ENCODE assay signal across 32 cellular contexts in genomic region chr13:111978536-111978935, GRCh38.
"Had no signal": no experiment of that assay in that cellular context is flagged by ENCODE, and none has a peak within 500 bp of the region (broad histone marks: within the 10 kb centered on the region; RNA-seq: fewer than 3 reads in every experiment).

No MANE protein-coding gene starts in this region.

- H3K36me3 Mint-ChIP-seq: activated CD4-positive, alpha-beta memory T cell treated with anti-CD3 and anti-CD28 coated beads for 36 hours; activated naive CD4-positive, alpha-beta T cell treated with anti-CD3 and anti-CD28 coated beads, Interleukin-2, amount 50 U/mL, for 24 hours; activated naive CD8-positive, alpha-beta T cell treated with anti-CD3 and anti-CD28 coated beads for 36 hours had no signal

- ATAC-seq: activated CD4-positive, alpha-beta T cell treated with anti-CD3 and anti-CD28 coated beads for 36 hours; activated CD8-positive, alpha-beta memory T cell treated with anti-CD3 and anti-CD28 coated beads, Interleukin-2, amount 10 ng/mL, durations not matched to agents 7 days and 5 days; activated CD8-positive, alpha-beta T cell treated with anti-CD3 and anti-CD28 coated beads, Interleukin-2, amount 10 ng/mL, durations not matched to agents 7 days and 5 days; activated naive CD8-positive, alpha-beta T cell treated with anti-CD3 and anti-CD28 coated beads, Interleukin-2, amount 50 U/mL, for 24 hours; body of pancreas; esophagus mucosa had no signal

- H3K4me3 Mint-ChIP-seq: activated CD4-positive, alpha-beta memory T cell treated with anti-CD3 and anti-CD28 coated beads for 36 hours; activated CD4-positive, alpha-beta T cell treated with anti-CD3 and anti-CD28 coated beads for 36 hours; activated CD4-positive, alpha-beta T cell treated with anti-CD3 and anti-CD28 coated beads, Interleukin-2, amount 10 ng/mL, durations not matched to agents 24 days and 14 days; activated CD8-positive, alpha-beta memory T cell treated with anti-CD3 and anti-CD28 coated beads, Interleukin-2, amount 10 ng/mL, durations not matched to agents 7 days and 5 days; activated CD8-positive, alpha-beta T cell treated with anti-CD3 and anti-CD28 coated beads, Interleukin-2, amount 10 ng/mL, durations not matched to agents 7 days and 5 days; activated naive CD4-positive, alpha-beta T cell treated with anti-CD3 and anti-CD28 coated beads for 36 hours; activated naive CD4-positive, alpha-beta T cell treated with anti-CD3 and anti-CD28 coated beads, Interleukin-2, amount 50 U/mL, for 24 hours; activated naive CD8-positive, alpha-beta T cell treated with anti-CD3 and anti-CD28 coated beads for 36 hours; activated naive CD8-positive, alpha-beta T cell treated with anti-CD3 and anti-CD28 coated beads, Interleukin-2, amount 50 U/mL, for 24 hours; activated T-helper 1 cell treated with anti-CD3 and anti-CD28 coated beads, Interleukin-12 subunit alpha, Interleukin-12 subunit beta, Interleukin-2, Interleukin-4 antibody, amounts not matched to agents 30 ng/mL and 10 ng/mL and 1 ng/mL, durations not matched to agents 14 hours and 24 hours and 36 hours; central memory CD8-positive, alpha-beta T cell; dendritic cell treated with granulocyte-macrophage colony-stimulating factor and Interleukin-4, amounts not matched to agents 40 ng/mL and 50 ng/mL, for 4 days; endodermal cell had no signal

- H3K27ac Mint-ChIP-seq: activated CD4-positive, alpha-beta memory T cell treated with anti-CD3 and anti-CD28 coated beads for 36 hours; activated CD4-positive, alpha-beta T cell treated with anti-CD3 and anti-CD28 coated beads for 36 hours; activated CD4-positive, alpha-beta T cell treated with anti-CD3 and anti-CD28 coated beads, Interleukin-2, amount 10 ng/mL, durations not matched to agents 24 days and 14 days; activated CD8-positive, alpha-beta memory T cell treated with anti-CD3 and anti-CD28 coated beads, Interleukin-2, amount 10 ng/mL, durations not matched to agents 7 days and 5 days; activated CD8-positive, alpha-beta T cell treated with anti-CD3 and anti-CD28 coated beads, Interleukin-2, amount 10 ng/mL, durations not matched to agents 7 days and 5 days; activated naive CD4-positive, alpha-beta T cell treated with anti-CD3 and anti-CD28 coated beads for 36 hours; activated naive CD4-positive, alpha-beta T cell treated with anti-CD3 and anti-CD28 coated beads, Interleukin-2, amount 50 U/mL, for 24 hours; activated naive CD8-positive, alpha-beta T cell treated with anti-CD3 and anti-CD28 coated beads for 36 hours; activated naive CD8-positive, alpha-beta T cell treated with anti-CD3 and anti-CD28 coated beads, Interleukin-2, amount 50 U/mL, for 24 hours; activated T-helper 1 cell treated with anti-CD3 and anti-CD28 coated beads, Interleukin-12 subunit alpha, Interleukin-12 subunit beta, Interleukin-2, Interleukin-4 antibody, amounts not matched to agents 30 ng/mL and 10 ng/mL and 1 ng/mL, durations not matched to agents 14 hours and 24 hours and 36 hours; activated T-helper 2 cell treated with anti-CD3 and anti-CD28 coated beads, Interferon-gamma antibody, Interleukin-2, Interleukin-4, amounts not matched to agents 10 μg/mL and 5 μg/mL and 100 μg/mL, durations not matched to agents 14 hours and 24 hours and 36 hours; dendritic cell treated with granulocyte-macrophage colony-stimulating factor and Interleukin-4, amounts not matched to agents 40 ng/mL and 50 ng/mL, for 4 days; endodermal cell had no signal

- DNase-seq: activated CD4-positive, alpha-beta memory T cell treated with anti-CD3 and anti-CD28 coated beads for 36 hours; activated CD4-positive, alpha-beta T cell treated with anti-CD3 and anti-CD28 coated beads for 36 hours; activated CD4-positive, alpha-beta T cell treated with anti-CD3 and anti-CD28 coated beads, Interleukin-2, amount 10 ng/mL, durations not matched to agents 24 days and 14 days; activated CD4-positive, CD25-positive, alpha-beta regulatory T cell; activated CD4-positive, CD25-positive, alpha-beta regulatory T cell treated with anti-CD3 and anti-CD28 coated beads, Interleukin-2, amount 50 U/mL, for 72 hours; activated CD8-positive, alpha-beta memory T cell treated with anti-CD3 and anti-CD28 coated beads, Interleukin-2, amount 10 ng/mL, durations not matched to agents 7 days and 5 days; activated CD8-positive, alpha-beta memory T cell treated with anti-CD3 and anti-CD28 coated beads, Interleukin-2, amount 50 U/mL, for 4 hours; activated CD8-positive, alpha-beta T cell treated with anti-CD3 and anti-CD28 coated beads, Interleukin-2, amount 10 ng/mL, durations not matched to agents 7 days and 5 days; activated effector memory CD4-positive, alpha-beta T cell treated with anti-CD3 and anti-CD28 coated beads, Interleukin-2, amount 50 U/mL, for 16 hours; activated naive CD4-positive, alpha-beta T cell treated with anti-CD3 and anti-CD28 coated beads for 36 hours; activated naive CD8-positive, alpha-beta T cell treated with anti-CD3 and anti-CD28 coated beads for 36 hours; activated naive CD8-positive, alpha-beta T cell treated with anti-CD3 and anti-CD28 coated beads, Interleukin-2, amount 50 U/mL, for 24 hours; activated T-cell treated with anti-CD3 and anti-CD28 coated beads, Interleukin-2, amount 50 U/mL, for 1 hour; activated T-cell treated with anti-CD3 and anti-CD28 coated beads, Interleukin-2, amount 50 U/mL, for 48 hours; adrenal gland; body of pancreas; dorsolateral prefrontal cortex; effector memory CD4-positive, alpha-beta T cell; endodermal cell; foreskin fibroblast; glutamatergic neuron; T-helper 1 cell; T-helper 2 cell had no signal

- H3K4me1 Mint-ChIP-seq: activated CD4-positive, alpha-beta T cell treated with anti-CD3 and anti-CD28 coated beads for 36 hours; activated CD4-positive, alpha-beta T cell treated with anti-CD3 and anti-CD28 coated beads, Interleukin-2, amount 10 ng/mL, durations not matched to agents 24 days and 14 days; activated CD8-positive, alpha-beta memory T cell treated with anti-CD3 and anti-CD28 coated beads, Interleukin-2, amount 10 ng/mL, durations not matched to agents 7 days and 5 days; activated naive CD4-positive, alpha-beta T cell treated with anti-CD3 and anti-CD28 coated beads, Interleukin-2, amount 50 U/mL, for 24 hours; activated naive CD8-positive, alpha-beta T cell treated with anti-CD3 and anti-CD28 coated beads for 36 hours; activated naive CD8-positive, alpha-beta T cell treated with anti-CD3 and anti-CD28 coated beads, Interleukin-2, amount 50 U/mL, for 24 hours; central memory CD8-positive, alpha-beta T cell had no signal

- H3K9me3 ChIP-seq: adrenal gland, body of pancreas, breast epithelium had no signal

- H3K27ac ChIP-seq: adrenal gland, body of pancreas, breast epithelium, cardiac muscle cell, coronary artery had no signal

- H3K27me3 Mint-ChIP-seq: activated CD4-positive, alpha-beta T cell treated with anti-CD3 and anti-CD28 coated beads, Interleukin-2, amount 10 ng/mL, durations not matched to agents 24 days and 14 days; dendritic cell treated with granulocyte-macrophage colony-stimulating factor and Interleukin-4, amounts not matched to agents 40 ng/mL and 50 ng/mL, for 4 days had no signal
